In the genomic region with DNA sequence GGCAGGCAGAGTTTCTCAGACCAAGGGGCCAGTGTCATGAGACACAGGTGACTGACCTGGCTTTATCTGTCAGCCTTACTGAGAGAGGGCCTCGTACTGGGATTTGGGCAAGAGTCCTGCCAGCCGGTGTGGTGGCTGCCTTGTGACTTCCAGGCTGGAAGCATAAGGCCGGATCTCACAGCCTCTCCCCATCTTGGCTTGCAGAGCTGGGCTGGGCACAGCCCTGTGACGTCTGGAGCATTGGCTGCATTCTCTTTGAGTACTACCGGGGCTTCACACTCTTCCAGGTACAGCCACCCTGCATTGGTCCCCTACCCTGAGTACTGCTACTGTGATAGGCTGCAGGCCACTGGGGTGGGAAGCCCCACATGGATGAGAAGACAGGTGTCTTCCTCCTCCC, we compare ENCODE assay signal across 1 cellular context.
TF ChIP-seq lines count a peak whose summit lies in the region.

No MANE protein-coding gene starts in this region.

TF ChIP-seq in IMR-90, 13 proteins besides CTCF, POLR2A, EP300 and RAD21:
- no peak for TF ChIP-seq RCOR1 (IDR thresholded peaks at IDR 0.05; ENCODE audit: insufficient replicate concordance, low read length)
- TF ChIP-seq CEBPB (IDR thresholded peaks at IDR 0.05; ENCODE audit: low read depth, low read length) = no peak
- no peak for TF ChIP-seq RFX5 (IDR thresholded peaks at IDR 0.05; ENCODE audit: low read depth, low read length)
- TF ChIP-seq, protein P1, sequence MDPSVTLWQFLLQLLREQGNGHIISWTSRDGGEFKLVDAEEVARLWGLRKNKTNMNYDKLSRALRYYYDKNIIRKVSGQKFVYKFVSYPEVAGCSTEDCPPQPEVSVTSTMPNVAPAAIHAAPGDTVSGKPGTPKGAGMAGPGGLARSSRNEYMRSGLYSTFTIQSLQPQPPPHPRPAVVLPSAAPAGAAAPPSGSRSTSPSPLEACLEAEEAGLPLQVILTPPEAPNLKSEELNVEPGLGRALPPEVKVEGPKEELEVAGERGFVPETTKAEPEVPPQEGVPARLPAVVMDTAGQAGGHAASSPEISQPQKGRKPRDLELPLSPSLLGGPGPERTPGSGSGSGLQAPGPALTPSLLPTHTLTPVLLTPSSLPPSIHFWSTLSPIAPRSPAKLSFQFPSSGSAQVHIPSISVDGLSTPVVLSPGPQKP (IDR thresholded peaks at IDR 0.05; ENCODE audit: borderline replicate concordance, low read depth, low read length) = no peak
- no peak for TF ChIP-seq MAZ (IDR thresholded peaks at IDR 0.05; ENCODE audit: borderline replicate concordance, low read depth, low read length)
- TF ChIP-seq, protein P2, sequence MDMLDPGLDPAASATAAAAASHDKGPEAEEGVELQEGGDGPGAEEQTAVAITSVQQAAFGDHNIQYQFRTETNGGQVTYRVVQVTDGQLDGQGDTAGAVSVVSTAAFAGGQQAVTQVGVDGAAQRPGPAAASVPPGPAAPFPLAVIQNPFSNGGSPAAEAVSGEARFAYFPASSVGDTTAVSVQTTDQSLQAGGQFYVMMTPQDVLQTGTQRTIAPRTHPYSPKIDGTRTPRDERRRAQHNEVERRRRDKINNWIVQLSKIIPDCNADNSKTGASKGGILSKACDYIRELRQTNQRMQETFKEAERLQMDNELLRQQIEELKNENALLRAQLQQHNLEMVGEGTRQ (IDR thresholded peaks at IDR 0.05; ENCODE audit: low read depth, low read length) = no peak
- TF ChIP-seq BHLHE40 (IDR thresholded peaks at IDR 0.05; ENCODE audit: low read depth, low read length) = no peak
- no peak for TF ChIP-seq CHD1 (IDR thresholded peaks at IDR 0.05; ENCODE audit: low read depth, low read length)
- TF ChIP-seq MXI1 (IDR thresholded peaks at IDR 0.05; ENCODE audit: borderline replicate concordance, low read depth, low read length) = no peak
- TF ChIP-seq FOS (IDR thresholded peaks at IDR 0.05; ENCODE audit: low read depth, low read length) = no peak
- no peak for TF ChIP-seq MAFK (IDR thresholded peaks at IDR 0.05; ENCODE audit: low read depth, low read length)
- TF ChIP-seq NFE2L2 (IDR thresholded peaks at IDR 0.05; ENCODE audit: low read depth, low read length) = no peak
- TF ChIP-seq SMC3 (IDR thresholded peaks at IDR 0.05; ENCODE audit: low read depth, low read length) = no peak
